In the genomic region with DNA sequence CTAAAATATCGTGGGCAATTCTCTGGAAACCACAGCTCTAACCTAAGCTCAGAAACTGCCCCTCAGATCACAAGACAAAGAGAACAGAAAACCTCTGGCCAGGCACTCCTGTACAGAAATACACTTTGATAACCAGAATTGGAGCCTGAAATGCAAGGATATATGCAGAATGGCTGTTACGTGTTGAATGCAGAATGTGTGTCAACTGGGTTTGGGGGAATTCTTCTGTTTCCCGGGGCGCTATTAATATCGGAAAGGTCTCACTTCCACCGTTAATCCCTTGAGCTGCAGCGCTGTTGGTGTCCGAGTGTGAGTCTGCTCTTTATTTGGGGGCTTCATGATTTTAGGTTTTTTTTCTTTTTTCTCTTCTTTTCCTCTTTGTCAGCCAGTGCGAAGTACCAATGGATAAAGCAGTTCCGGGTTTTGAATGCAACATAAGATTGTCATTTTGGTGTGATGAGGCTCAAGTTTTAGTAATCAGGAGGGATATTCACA, we compare ENCODE assay signal across 7 cellular contexts. TPM values are rescaled to one million over a fixed set of nuclear protein-coding genes. Genes with fewer than 3 reads are reported as not detected.
DNase-seq lines count a peak whose midpoint lies in the region; ATAC-seq and TF ChIP-seq lines count a peak whose summit lies in the region.

No MANE protein-coding gene starts in this region.

- peaks cover 0 to 19% (median 12%) of the 10 kb centered on the region in 5 donors for H3K36me3 Mint-ChIP-seq in naive thymus-derived CD4-positive, alpha-beta T cell

- H3K4me2 ChIP-seq in OCI-LY7 (ENCODE audit: low read length), result peak overlapping the region; percentile 85

- peaks cover 22% of the 10 kb centered on the region for H3K36me3 ChIP-seq in OCI-LY7 (ENCODE audit: insufficient read depth, low read length)
- H3K36me3 ChIP-seq in naive thymus-derived CD4-positive, alpha-beta T cell (ENCODE audit: control insufficient read depth in 2 of 3, insufficient read depth in 3 of 3, low read length in 3 of 3), result peaks cover 0 to 19% (median 0%) of the 10 kb centered on the region in 3 experiments

- peaks cover 28% of the 10 kb centered on the region for H3K4me1 ChIP-seq in OCI-LY7 (ENCODE audit: insufficient read depth, low read length, poor library complexity, severe bottlenecking)
- H3K4me1 ChIP-seq in naive thymus-derived CD4-positive, alpha-beta T cell (ENCODE audit: control insufficient read depth in 2 of 2, insufficient read depth in 2 of 2, low read length in 2 of 2), result peaks cover 16 to 23% of the 10 kb centered on the region in 2 donors

- H3K27ac ChIP-seq in OCI-LY7 (ENCODE audit: low read depth, low read length, poor library complexity, severe bottlenecking) (peak overlapping the region; percentile 95), dorsolateral prefrontal cortex (peak overlapping the region; percentile 66 to 100 (median 98))
- peak overlapping the region; percentile 89 for H3K27ac ChIP-seq in naive thymus-derived CD4-positive, alpha-beta T cell (ENCODE audit: low read depth, low read length)

- no peaks in the 10 kb centered on the region for H3K27me3 ChIP-seq in dorsolateral prefrontal cortex
- H3K27me3 ChIP-seq in naive thymus-derived CD4-positive, alpha-beta T cell (ENCODE audit: control insufficient read depth in 2 of 2, insufficient read depth in 2 of 2, low read length in 2 of 2), result no peaks in the 10 kb centered on the region

- no peak for TF ChIP-seq CTCF in OCI-LY7 (conservative IDR thresholded peaks at IDR 0.05; ENCODE audit: low read length)
- peak in 3 of 56 donors; percentile 1 to 8 (median 2) for TF ChIP-seq CTCF in dorsolateral prefrontal cortex (IDR thresholded peaks at IDR 0.05 in 54 of 56, conservative IDR thresholded peaks at IDR 0.05 in 2 of 56; ENCODE audit: low read depth in 1 of 56, partially characterized antibody in 56 of 56)

- H3K9me3 Mint-ChIP-seq in naive thymus-derived CD4-positive, alpha-beta T cell, result peaks cover 0 to 6% (median 2%) of the 10 kb centered on the region in 11 donors

- H3K4me1 Mint-ChIP-seq in naive thymus-derived CD4-positive, alpha-beta T cell, result peaks cover 40 to 57% (median 54%) of the 10 kb centered on the region in 7 donors

- no peaks in the 10 kb centered on the region for H3K9me2 ChIP-seq in OCI-LY7 (ENCODE audit: insufficient read depth, low read length)

- peak overlapping the region; percentile 89 for H3K4me3 ChIP-seq in OCI-LY7 (ENCODE audit: low read depth, low read length, poor library complexity, severe bottlenecking)
- H3K4me3 ChIP-seq in dorsolateral prefrontal cortex, result peak overlapping the region; percentile 55 to 99 (median 94)
- H3K4me3 ChIP-seq in naive thymus-derived CD4-positive, alpha-beta T cell (ENCODE audit: low read length), result peak overlapping the region; percentile 73

- CTCF ChIA-PET in OCI-LY7 (lab: Charles Lee; ENCODE audit: unreplicated experiment), result no interaction called here
- CTCF ChIA-PET in naive thymus-derived CD4-positive, alpha-beta T cell (lab: Charles Lee), result interaction anchor here (1.3 to 2.6 kb wide), 6 partner anchors 8 to 64 kb away, joined by 5 to 14 read pairs (median 7); no protein-coding TSS in a partner anchor

- POLR2A ChIA-PET in OCI-LY7 (lab: Charles Lee), result interaction anchor here (0.5 to 2.7 kb wide), 11 partner anchors 11 to 995 kb away, joined by 3 to 17 read pairs (median 5); no protein-coding TSS in a partner anchor
- POLR2A ChIA-PET in naive thymus-derived CD4-positive, alpha-beta T cell (lab: Charles Lee), result interaction anchor here (0.6 to 4.0 kb wide), 22 partner anchors 7 to 1050 kb away, joined by 3 to 28 read pairs (median 9); no protein-coding TSS in a partner anchor

- H2AFZ ChIP-seq in OCI-LY7 (ENCODE audit: low read length), result peak overlapping the region; percentile 71; the same call in 1 of the 2 replicates

- peaks cover 14% of the 10 kb centered on the region for H4K20me1 ChIP-seq in OCI-LY7 (ENCODE audit: insufficient read depth, low read length)

- H3K27ac Mint-ChIP-seq in naive thymus-derived CD4-positive, alpha-beta T cell, result peak overlapping the region; percentile 65 to 92 (median 79)

- DNase-seq in GM03348 (ENCODE audit: low spot score) (peak; percentile 25), OCI-LY7 (ENCODE audit: low spot score) (peak; percentile 37), dorsolateral prefrontal cortex (no peak), pons (ENCODE audit: low spot score) (no peak), NCI-H510A treated with DMSO at 0.1 percent for 48 hours (lab: John Stamatoyannopoulos, UW) (no peak)
- DNase-seq in naive thymus-derived CD4-positive, alpha-beta T cell, result peak in 2 of 9 donors; percentile 17 to 23

- no peaks in the 10 kb centered on the region for H3K27me3 Mint-ChIP-seq in naive thymus-derived CD4-positive, alpha-beta T cell

- intact Hi-C loops in OCI-LY7 (cut with micrococcal nuclease; ENCODE audit: unreplicated experiment) (loop anchor here (5.0 to 10.0 kb wide), 2 partner anchors 999 to 1212 kb away; no protein-coding TSS in a partner anchor), dorsolateral prefrontal cortex (cut with DNase I) (loop anchor here (5.0 to 10.0 kb wide), 3 partner anchors 36 to 202 kb away; no protein-coding TSS in a partner anchor)
- intact Hi-C loops in naive thymus-derived CD4-positive, alpha-beta T cell (cut with micrococcal nuclease), result loop anchor here (1.0 to 10.0 kb wide), 13 partner anchors 8 to 1392 kb away; partner anchors contain the start of gene SLC30A5 (in 1 of the 2)

- peaks cover 54% of the 10 kb centered on the region for H3K79me2 ChIP-seq in OCI-LY7 (ENCODE audit: insufficient read depth, low read depth, low read length)

- no TSS peak for BruUV-seq in OCI-LY7 (replicated peaks; lab: Mats Ljungman, UMichigan)

- peak; percentile 3 for ATAC-seq in GM21619 (IDR thresholded peaks at IDR 0.05; ENCODE audit: unreplicated experiment)
- no peak for ATAC-seq in naive thymus-derived CD4-positive, alpha-beta T cell

- peak overlapping the region; percentile 84 to 94 (median 92) for H3K4me3 Mint-ChIP-seq in naive thymus-derived CD4-positive, alpha-beta T cell

- H3K9me3 ChIP-seq in OCI-LY7 (ENCODE audit: low read length), result peaks cover 14% of the 10 kb centered on the region; the same call in 1 of the 2 replicates
- H3K9me3 ChIP-seq in naive thymus-derived CD4-positive, alpha-beta T cell (ENCODE audit: control insufficient read depth in 2 of 3, low read length in 3 of 3), result peaks cover 0 to 10% (median 7%) of the 10 kb centered on the region in 3 experiments

RNA-seq across cellular contexts. Expression of gene PIK3R1, which starts 1.2 kb away (rescaled TPM):
- 14.9 and 15.8 TPM in 2 replicates for total RNA-seq in OCI-LY7 (2014; rRNA removed; shearing (Covaris generic))
- total RNA-seq in OCI-LY7 (2022) (43.4 and 45.6 TPM in 2 replicates), dorsolateral prefrontal cortex (100 to 1,000 TPM; 172 to 359 (median 273) TPM)
- 100 to 1,000 TPM in 4 of 5 experiments, 10 to 100 TPM in 1; 72.0 to 207 (median 131) TPM for total RNA-seq in naive thymus-derived CD4-positive, alpha-beta T cell
- 100 to 1,000 TPM in 1 of 2 donors, 10 to 100 TPM in 1; 85.1 to 110 TPM for polyA plus RNA-seq in naive thymus-derived CD4-positive, alpha-beta T cell

Comparison
In these comparisons a context has a peak if more than half of its experiments do, and no peak if none do; other contexts are left out.
1. DNase-seq: peak in GM03348 (single experiment) and OCI-LY7 (single experiment); none in dorsolateral prefrontal cortex (0 of 10), pons (single experiment) and NCI-H510A treated with DMSO at 0.1 percent for 48 hours (single experiment).
2. Peak in every context shown above with its lines, with median percentiles within 50 percentile points of each other: H3K27ac ChIP-seq and H3K4me3 ChIP-seq.